24 cellular contexts compared by ENCODE assay signal in genomic region chr1:228914700-228915099, GRCh38.
"Had no signal": no experiment of that assay in that cellular context is flagged by ENCODE, and none has a peak within 500 bp of the region (broad histone marks: within the 10 kb centered on the region; RNA-seq: fewer than 3 reads in every experiment).

No MANE protein-coding gene starts in this region.

- H3K4me3 Mint-ChIP-seq: activated CD4-positive, alpha-beta memory T cell treated with anti-CD3 and anti-CD28 coated beads for 36 hours; activated CD4-positive, alpha-beta T cell treated with anti-CD3 and anti-CD28 coated beads, Interleukin-2, amount 10 ng/mL, durations not matched to agents 24 days and 14 days; activated CD8-positive, alpha-beta T cell treated with anti-CD3 and anti-CD28 coated beads, Interleukin-2, amount 10 ng/mL, durations not matched to agents 7 days and 5 days; activated naive CD4-positive, alpha-beta T cell treated with anti-CD3 and anti-CD28 coated beads, Interleukin-2, amount 10 ng/mL, durations not matched to agents 7 days and 5 days; activated naive CD8-positive, alpha-beta T cell treated with anti-CD3 and anti-CD28 coated beads, Interleukin-2, amount 50 U/mL, for 24 hours; activated T-cell treated with anti-CD3 and anti-CD28 coated beads, Interleukin-2, amount 50 U/mL, for 4 hours; WTC11 had no signal

- H3K9me3 Mint-ChIP-seq: activated CD4-positive, alpha-beta T cell treated with anti-CD3 and anti-CD28 coated beads, Interleukin-2, amount 10 ng/mL, durations not matched to agents 24 days and 14 days; activated T-cell treated with anti-CD3 and anti-CD28 coated beads, Interleukin-2, amount 50 U/mL, for 4 hours had no signal

- H3K4me1 ChIP-seq: adrenal gland, esophagus squamous epithelium, gastroesophageal sphincter had no signal

- ATAC-seq: activated CD8-positive, alpha-beta T cell treated with anti-CD3 and anti-CD28 coated beads, Interleukin-2, amount 10 ng/mL, durations not matched to agents 7 days and 5 days; activated naive CD8-positive, alpha-beta T cell treated with anti-CD3 and anti-CD28 coated beads, Interleukin-2, amount 50 U/mL, for 24 hours; activated T-cell treated with anti-CD3 and anti-CD28 coated beads, Interleukin-2, amount 50 U/mL, for 4 hours; body of pancreas; gastroesophageal sphincter; WTC11 had no signal

- H3K27ac Mint-ChIP-seq: activated CD4-positive, alpha-beta memory T cell treated with anti-CD3 and anti-CD28 coated beads for 36 hours; activated CD4-positive, alpha-beta T cell treated with anti-CD3 and anti-CD28 coated beads, Interleukin-2, amount 10 ng/mL, durations not matched to agents 24 days and 14 days; activated CD8-positive, alpha-beta T cell treated with anti-CD3 and anti-CD28 coated beads, Interleukin-2, amount 10 ng/mL, durations not matched to agents 7 days and 5 days; activated naive CD4-positive, alpha-beta T cell treated with anti-CD3 and anti-CD28 coated beads, Interleukin-2, amount 10 ng/mL, durations not matched to agents 7 days and 5 days; activated naive CD4-positive, alpha-beta T cell treated with anti-CD3 and anti-CD28 coated beads, Interleukin-2, amount 50 U/mL, for 72 hours; activated naive CD8-positive, alpha-beta T cell treated with anti-CD3 and anti-CD28 coated beads, Interleukin-2, amount 50 U/mL, for 24 hours; WTC11 had no signal

- H3K36me3 ChIP-seq: adrenal gland, esophagus squamous epithelium, gastroesophageal sphincter had no signal

- H3K27me3 ChIP-seq: adrenal gland, body of pancreas, esophagus squamous epithelium, gastroesophageal sphincter had no signal

- H3K4me1 Mint-ChIP-seq: activated CD4-positive, alpha-beta T cell treated with anti-CD3 and anti-CD28 coated beads, Interleukin-2, amount 10 ng/mL, durations not matched to agents 24 days and 14 days; activated naive CD4-positive, alpha-beta T cell treated with anti-CD3 and anti-CD28 coated beads, Interleukin-2, amount 10 ng/mL, durations not matched to agents 7 days and 5 days; activated naive CD8-positive, alpha-beta T cell treated with anti-CD3 and anti-CD28 coated beads, Interleukin-2, amount 50 U/mL, for 24 hours had no signal

- H3K36me3 Mint-ChIP-seq: activated CD4-positive, alpha-beta memory T cell treated with anti-CD3 and anti-CD28 coated beads for 36 hours; activated naive CD4-positive, alpha-beta T cell treated with anti-CD3 and anti-CD28 coated beads, Interleukin-2, amount 50 U/mL, for 72 hours had no signal

- H3K27ac ChIP-seq: adrenal gland, body of pancreas, epithelial cell of prostate, esophagus squamous epithelium, gastroesophageal sphincter, VCaP had no signal

- H3K27me3 Mint-ChIP-seq: activated CD4-positive, alpha-beta memory T cell treated with anti-CD3 and anti-CD28 coated beads for 36 hours; activated CD4-positive, alpha-beta T cell treated with anti-CD3 and anti-CD28 coated beads, Interleukin-2, amount 10 ng/mL, durations not matched to agents 24 days and 14 days; activated naive CD8-positive, alpha-beta T cell treated with anti-CD3 and anti-CD28 coated beads, Interleukin-2, amount 50 U/mL, for 24 hours had no signal

- H3K4me3 ChIP-seq: adrenal gland, body of pancreas, esophagus squamous epithelium, gastroesophageal sphincter had no signal

- H3K9me3 ChIP-seq: adrenal gland, body of pancreas, gastroesophageal sphincter had no signal

- DNase-seq: activated CD4-positive, alpha-beta memory T cell treated with anti-CD3 and anti-CD28 coated beads for 36 hours; activated CD4-positive, alpha-beta T cell treated with anti-CD3 and anti-CD28 coated beads for 1 hour; activated CD4-positive, alpha-beta T cell treated with anti-CD3 and anti-CD28 coated beads, Interleukin-2, amount 10 ng/mL, durations not matched to agents 24 days and 14 days; activated CD8-positive, alpha-beta T cell treated with anti-CD3 and anti-CD28 coated beads, Interleukin-2, amount 10 ng/mL, durations not matched to agents 7 days and 5 days; activated gamma-delta T cell; activated naive CD4-positive, alpha-beta T cell; activated naive CD4-positive, alpha-beta T cell treated with anti-CD3 and anti-CD28 coated beads, Interleukin-2, amount 10 ng/mL, durations not matched to agents 7 days and 5 days; activated naive CD8-positive, alpha-beta T cell treated with anti-CD3 and anti-CD28 coated beads, Interleukin-2, amount 50 U/mL, for 24 hours; activated T-cell treated with anti-CD3 and anti-CD28 coated beads, Interleukin-2, amount 50 U/mL, for 4 hours; adrenal gland; amygdala; aorta; body of pancreas; caudate nucleus; cortex of kidney; dermis blood vessel endothelial cell; effector CD8-positive, alpha-beta T cell; esophagus squamous epithelium; foreskin melanocyte had no signal
